Comparison of ENCODE assay signal across 2 cellular contexts in the genomic region with DNA sequence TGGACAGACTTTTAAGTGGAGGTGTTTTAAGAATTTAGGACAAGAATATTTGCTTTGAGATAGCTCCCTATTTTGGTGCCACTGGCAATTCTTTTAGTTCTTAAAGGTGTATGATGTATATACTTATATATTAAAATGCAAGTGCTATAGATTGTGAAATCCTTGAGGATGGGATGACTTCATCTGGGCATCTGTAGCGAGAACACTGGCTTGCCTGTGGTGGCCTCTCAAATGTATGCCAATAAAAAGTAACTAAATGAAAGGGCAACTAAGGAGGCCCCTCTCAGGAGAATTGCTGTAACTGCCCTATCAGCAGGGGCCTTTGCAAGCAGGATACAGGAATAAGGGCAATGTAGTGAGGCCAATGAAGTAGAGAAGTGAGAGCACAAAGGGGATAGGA.
A peak's percentile ranks its signal among the peaks of the same experiment; 100 is the strongest.
TF ChIP-seq lines count a peak whose summit lies in the region.

No MANE protein-coding gene starts in this region.

TF ChIP-seq in HepG2, 621 proteins besides CTCF, POLR2A, EP300 and RAD21:
- peak; percentile 60; the same call in 1 of the 2 replicates for TF ChIP-seq CEBPB (IDR thresholded peaks at IDR 0.05; ENCODE audit: borderline replicate concordance, low read depth, low read length)
- TF ChIP-seq, protein P1, sequence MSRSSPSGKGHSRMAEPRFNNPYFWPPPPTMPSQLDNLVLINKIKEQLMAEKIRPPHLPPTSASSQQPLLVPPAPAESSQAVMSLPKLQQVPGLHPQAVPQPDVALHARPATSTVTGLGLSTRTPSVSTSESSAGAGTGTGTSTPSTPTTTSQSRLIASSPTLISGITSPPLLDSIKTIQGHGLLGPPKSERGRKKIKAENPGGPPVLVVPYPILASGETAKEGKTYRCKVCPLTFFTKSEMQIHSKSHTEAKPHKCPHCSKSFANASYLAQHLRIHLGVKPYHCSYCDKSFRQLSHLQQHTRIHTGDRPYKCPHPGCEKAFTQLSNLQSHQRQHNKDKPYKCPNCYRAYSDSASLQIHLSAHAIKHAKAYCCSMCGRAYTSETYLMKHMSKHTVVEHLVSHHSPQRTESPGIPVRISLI (CRISPR knock-in tag; IDR thresholded peaks at IDR 0.05; ENCODE audit: borderline replicate concordance), result no peak

TF ChIP-seq in K562, 482 proteins besides CTCF, POLR2A, EP300 and RAD21:
- peak; percentile 62 for TF ChIP-seq CEBPB (tag; IDR thresholded peaks at IDR 0.05)
- TF ChIP-seq GATA2 (CRISPR knock-in tag; IDR thresholded peaks at IDR 0.05), result no peak
- TF ChIP-seq RNF2 (IDR thresholded peaks at IDR 0.05), result no peak
- no peak for TF ChIP-seq MEIS2 (IDR thresholded peaks at IDR 0.05; ENCODE audit: partially characterized antibody)
- TF ChIP-seq CCNT2 (IDR thresholded peaks at IDR 0.05; ENCODE audit: borderline replicate concordance, extremely low read depth, insufficient read length, low read depth, low read length), result no peak
- TF ChIP-seq ARID1B (IDR thresholded peaks at IDR 0.05), result no peak
- TF ChIP-seq ZNF12 (CRISPR knock-in tag; IDR thresholded peaks at IDR 0.05), result no peak
- no peak for TF ChIP-seq RFX5 (IDR thresholded peaks at IDR 0.05; ENCODE audit: low read depth, low read length)
- TF ChIP-seq ZBED1 (IDR thresholded peaks at IDR 0.05), result no peak
- TF ChIP-seq SMARCE1 (IDR thresholded peaks at IDR 0.05), result no peak
- TF ChIP-seq, protein P2, sequence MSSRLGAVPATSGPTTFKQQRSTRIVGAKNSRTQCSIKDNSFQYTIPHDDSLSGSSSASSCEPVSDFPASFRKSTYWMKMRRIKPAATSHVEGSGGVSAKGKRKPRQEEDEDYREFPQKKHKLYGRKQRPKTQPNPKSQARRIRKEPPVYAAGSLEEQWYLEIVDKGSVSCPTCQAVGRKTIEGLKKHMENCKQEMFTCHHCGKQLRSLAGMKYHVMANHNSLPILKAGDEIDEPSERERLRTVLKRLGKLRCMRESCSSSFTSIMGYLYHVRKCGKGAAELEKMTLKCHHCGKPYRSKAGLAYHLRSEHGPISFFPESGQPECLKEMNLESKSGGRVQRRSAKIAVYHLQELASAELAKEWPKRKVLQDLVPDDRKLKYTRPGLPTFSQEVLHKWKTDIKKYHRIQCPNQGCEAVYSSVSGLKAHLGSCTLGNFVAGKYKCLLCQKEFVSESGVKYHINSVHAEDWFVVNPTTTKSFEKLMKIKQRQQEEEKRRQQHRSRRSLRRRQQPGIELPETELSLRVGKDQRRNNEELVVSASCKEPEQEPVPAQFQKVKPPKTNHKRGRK (tag; IDR thresholded peaks at IDR 0.05), result no peak
- no peak for TF ChIP-seq IRF2 (CRISPR knock-in tag; IDR thresholded peaks at IDR 0.05)
- no peak for TF ChIP-seq RAD51 (IDR thresholded peaks at IDR 0.05; ENCODE audit: borderline replicate concordance, low read depth)
- TF ChIP-seq CEBPG (CRISPR knock-in tag; IDR thresholded peaks at IDR 0.05), result no peak
- TF ChIP-seq CEBPG (tag; conservative IDR thresholded peaks at IDR 0.05 in 1 of 2, IDR thresholded peaks at IDR 0.05 in 1 of 2), result peak in 1 of 2 experiments; percentile 12; a peak in 1 of 4 replicates
